ENCODE assay signal across 16 cellular contexts in genomic region chr14:34203271-34203722, GRCh38.
A peak's percentile ranks its signal among the peaks of the same experiment; 100 is the strongest.
DNase-seq lines count a peak whose midpoint lies in the region; TF ChIP-seq lines count a peak whose summit lies in the region.
"Had no signal": no experiment of that assay in that cellular context is flagged by ENCODE, and none has a peak within 500 bp of the region (broad histone marks: within the 10 kb centered on the region; RNA-seq: fewer than 3 reads in every experiment).

No MANE protein-coding gene starts in this region.

- H3K27ac ChIP-seq in Peyer's patch: no peak overlapping the region
- H3K27ac ChIP-seq: cardiac muscle cell, left ventricle myocardium inferior, tibial nerve had no signal

- peaks cover 20% of the 10 kb centered on the region for H3K4me1 Mint-ChIP-seq in MCF 10A (ENCODE audit: insufficient read depth, unreplicated experiment)
- peaks cover 7% of the 10 kb centered on the region for H3K4me1 Mint-ChIP-seq in chondrocyte (ENCODE audit: low read depth)

- TF ChIP-seq CTCF in MCF 10A (IDR thresholded peaks at IDR 0.05; ENCODE audit: unreplicated experiment) (no peak), chondrocyte (IDR thresholded peaks at IDR 0.05) (no peak), Peyer's patch (IDR thresholded peaks at IDR 0.05) (no peak)

- H3K36me3 ChIP-seq in Peyer's patch: no peaks in the 10 kb centered on the region
- H3K36me3 ChIP-seq: cardiac muscle cell, left ventricle myocardium inferior, tibial nerve had no signal

- CTCF ChIA-PET in MCF 10A (lab: Yijun Ruan, JAX): no interaction called here

- H3K4me3 Mint-ChIP-seq in MCF 10A (ENCODE audit: unreplicated experiment) (no peak overlapping the region), chondrocyte (ENCODE audit: unreplicated experiment) (no peak overlapping the region)
- H3K4me3 Mint-ChIP-seq: activated naive CD4-positive, alpha-beta T cell treated with anti-CD3 and anti-CD28 coated beads for 36 hours; CD8-positive, alpha-beta T cell had no signal

- no peaks in the 10 kb centered on the region for H3K9me3 ChIP-seq in Peyer's patch
- H3K9me3 ChIP-seq: left ventricle myocardium inferior, tibial nerve had no signal

- DNase-seq in Daoy (ENCODE audit: low read depth) (peak; percentile 32), MV-4-11 (lab: John Stamatoyannopoulos, UW) (peak; percentile 56), MCF 10A (ENCODE audit: unreplicated experiment) (peak; percentile 46), renal cortical epithelial cell (ENCODE audit: low read depth) (peak; percentile 22), chondrocyte (ENCODE audit: low spot score) (no peak), SK-N-DZ (ENCODE audit: low spot score) (no peak), Peyer's patch (no peak)
- DNase-seq: activated CD4-positive, CD25-positive, alpha-beta regulatory T cell treated with anti-CD3 and anti-CD28 coated beads, Interleukin-2, amount 50 U/mL, for 72 hours; activated naive CD4-positive, alpha-beta T cell treated with anti-CD3 and anti-CD28 coated beads for 36 hours; CD8-positive, alpha-beta T cell; effector CD4-positive, alpha-beta T cell; left ventricle myocardium inferior; NCI-H1417; NCI-H2171 treated with DMSO at 0.1 percent for 48 hours had no signal

- H3K27me3 Mint-ChIP-seq in MCF 10A (ENCODE audit: insufficient read depth, unreplicated experiment): no peaks in the 10 kb centered on the region
- H3K27me3 Mint-ChIP-seq in chondrocyte (ENCODE audit: low read depth): peaks cover 1% of the 10 kb centered on the region

- no peaks in the 10 kb centered on the region for H3K27me3 ChIP-seq in Peyer's patch
- H3K27me3 ChIP-seq: cardiac muscle cell had no signal

- no peaks in the 10 kb centered on the region for H3K4me1 ChIP-seq in Peyer's patch

- H3K27ac Mint-ChIP-seq in MCF 10A (ENCODE audit: low read depth, unreplicated experiment) (peak overlapping the region; percentile 51), chondrocyte (ENCODE audit: unreplicated experiment) (no peak overlapping the region)
- H3K27ac Mint-ChIP-seq: activated naive CD4-positive, alpha-beta T cell treated with anti-CD3 and anti-CD28 coated beads for 36 hours; CD8-positive, alpha-beta T cell had no signal

- POLR2A ChIA-PET in MCF 10A (lab: Yijun Ruan, JAX): no interaction called here

- H3K4me3 ChIP-seq in Peyer's patch: no peak overlapping the region
- H3K4me3 ChIP-seq: cardiac muscle cell, left ventricle myocardium inferior, tibial nerve had no signal

- intact Hi-C loops in MCF 10A (cut with micrococcal nuclease): no loop called here

- H3K36me3 Mint-ChIP-seq in MCF 10A (ENCODE audit: insufficient read depth, unreplicated experiment) (no peaks in the 10 kb centered on the region), chondrocyte (ENCODE audit: low read depth) (no peaks in the 10 kb centered on the region)
- H3K36me3 Mint-ChIP-seq: CD8-positive, alpha-beta T cell had no signal

- peaks cover 22% of the 10 kb centered on the region for H3K9me3 Mint-ChIP-seq in MCF 10A (ENCODE audit: unreplicated experiment)
- no peaks in the 10 kb centered on the region for H3K9me3 Mint-ChIP-seq in chondrocyte (ENCODE audit: low read depth)
- H3K9me3 Mint-ChIP-seq: CD8-positive, alpha-beta T cell had no signal

- BruUV-seq in MCF 10A (replicated peaks; lab: Mats Ljungman, UMichigan): no TSS peak

- TF ChIP-seq POLR2A in Peyer's patch (IDR thresholded peaks at IDR 0.05): no peak

Comparison
In these comparisons a context has a peak if more than half of its experiments do, and no peak if none do; other contexts are left out.
1. DNase-seq: peak in Daoy (single experiment), MV-4-11 (single experiment), MCF 10A (single experiment) and renal cortical epithelial cell (single experiment); none in chondrocyte (single experiment), SK-N-DZ (single experiment) and Peyer's patch (0 of 3).